In the genomic region with DNA sequence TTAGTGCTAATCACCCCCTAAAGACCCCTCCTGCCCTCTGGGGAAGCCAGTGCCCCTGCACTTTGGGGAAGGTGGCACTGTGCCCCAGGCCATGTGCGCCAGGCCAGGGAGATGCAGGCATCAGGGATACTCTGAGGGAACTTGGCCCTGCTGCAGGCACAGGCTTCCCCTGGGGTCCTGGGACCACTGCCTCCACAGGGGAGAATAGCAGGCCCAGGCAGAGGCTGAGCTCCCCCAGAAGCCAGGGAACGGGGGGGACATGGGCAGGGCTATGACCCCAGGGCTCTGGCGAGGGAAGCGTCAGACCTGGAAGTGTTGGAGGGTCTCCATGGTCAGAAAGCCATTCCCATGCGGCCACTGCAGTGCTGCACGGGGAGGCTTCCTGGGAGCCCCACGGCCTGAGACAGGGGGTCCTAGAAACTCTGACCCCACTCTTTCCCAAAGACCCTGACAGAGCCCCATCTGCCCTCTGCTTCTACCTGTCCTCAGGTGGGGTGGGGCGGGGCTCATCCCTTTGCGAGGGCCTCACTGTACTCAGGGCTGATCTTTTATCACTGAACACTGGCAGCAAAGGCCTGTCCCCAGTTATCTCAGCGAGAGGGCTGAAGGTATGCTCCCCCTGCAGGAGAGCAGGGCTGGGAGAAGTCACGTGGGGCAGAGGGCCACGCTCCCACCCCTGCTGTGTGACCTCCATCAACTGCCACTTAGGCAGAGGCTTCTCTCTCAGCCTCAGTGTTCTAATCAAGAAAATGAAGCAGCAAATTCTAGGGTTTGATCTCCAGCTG, we compare ENCODE assay signal across 1 cellular context.
TF ChIP-seq lines count a peak whose summit lies in the region.

No MANE protein-coding gene starts in this region.

TF ChIP-seq in GM12878, 131 proteins besides CTCF, POLR2A, EP300 and RAD21:
- TF ChIP-seq, protein P1, sequence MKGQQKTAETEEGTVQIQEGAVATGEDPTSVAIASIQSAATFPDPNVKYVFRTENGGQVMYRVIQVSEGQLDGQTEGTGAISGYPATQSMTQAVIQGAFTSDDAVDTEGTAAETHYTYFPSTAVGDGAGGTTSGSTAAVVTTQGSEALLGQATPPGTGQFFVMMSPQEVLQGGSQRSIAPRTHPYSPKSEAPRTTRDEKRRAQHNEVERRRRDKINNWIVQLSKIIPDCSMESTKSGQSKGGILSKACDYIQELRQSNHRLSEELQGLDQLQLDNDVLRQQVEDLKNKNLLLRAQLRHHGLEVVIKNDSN (IDR thresholded peaks at IDR 0.05; ENCODE audit: borderline replicate concordance, extremely low read length, insufficient read depth, low read depth, low read length) = peak; percentile 19
- TF ChIP-seq, protein P2, sequence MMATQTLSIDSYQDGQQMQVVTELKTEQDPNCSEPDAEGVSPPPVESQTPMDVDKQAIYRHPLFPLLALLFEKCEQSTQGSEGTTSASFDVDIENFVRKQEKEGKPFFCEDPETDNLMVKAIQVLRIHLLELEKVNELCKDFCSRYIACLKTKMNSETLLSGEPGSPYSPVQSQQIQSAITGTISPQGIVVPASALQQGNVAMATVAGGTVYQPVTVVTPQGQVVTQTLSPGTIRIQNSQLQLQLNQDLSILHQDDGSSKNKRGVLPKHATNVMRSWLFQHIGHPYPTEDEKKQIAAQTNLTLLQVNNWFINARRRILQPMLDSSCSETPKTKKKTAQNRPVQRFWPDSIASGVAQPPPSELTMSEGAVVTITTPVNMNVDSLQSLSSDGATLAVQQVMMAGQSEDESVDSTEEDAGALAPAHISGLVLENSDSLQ (IDR thresholded peaks at IDR 0.05) = no peak
